ENCODE assay signal across 12 cellular contexts in genomic region chr1:11940260-11940921, GRCh38. TPM values are rescaled to one million over a fixed set of nuclear protein-coding genes. Genes with fewer than 3 reads are reported as not detected.
DNase-seq lines count a peak whose midpoint lies in the region; ATAC-seq and TF ChIP-seq lines count a peak whose summit lies in the region.
"Had no signal": no experiment of that assay in that cellular context is flagged by ENCODE, and none has a peak within 500 bp of the region (broad histone marks: within the 10 kb centered on the region; RNA-seq: fewer than 3 reads in every experiment).

No MANE protein-coding gene starts in this region.

- ATAC-seq in Right ventricle myocardium superior (ENCODE audit: poor library complexity) (peak; percentile 51), GM19035 (IDR thresholded peaks at IDR 0.05; ENCODE audit: unreplicated experiment) (no peak)

- no peak for DNase-seq in Right ventricle myocardium superior
- DNase-seq in right atrium auricular region (ENCODE audit: low spot score), result no peak
- peak; percentile 66 for DNase-seq in fibroblast of gingiva (ENCODE audit: low read depth)
- DNase-seq in middle frontal gyrus (ENCODE audit: extremely low spot score, low spot score), result peak; percentile 42
- DNase-seq in SHP77 (lab: John Stamatoyannopoulos, UW), result no peak
- no peak for DNase-seq in cerebellar nuclear complex (lab: John Stamatoyannopoulos, UW)
- no peak for DNase-seq in NK-92 treated with Interleukin-12 subunit alpha and Interleukin-12 subunit beta, amount 100 ng/mL, for 24 hours (lab: John Stamatoyannopoulos, UW)
- DNase-seq: activated CD4-positive, alpha-beta memory T cell treated with anti-CD3 and anti-CD28 coated beads for 36 hours; stimulated activated CD4-positive, alpha-beta T cell treated with anti-CD3 and anti-CD28 coated beads, Interleukin-1b, Interleukin-23, amount 100 ng/mL, for 48 hours had no signal

- no peaks in the 10 kb centered on the region for H3K36me3 ChIP-seq in right atrium auricular region

- intact Hi-C loops in Right ventricle myocardium superior (cut with DNase I), result no loop called here

- no peaks in the 10 kb centered on the region for H3K27me3 ChIP-seq in right atrium auricular region
- H3K27me3 ChIP-seq: ascending aorta, suprapubic skin had no signal

- no peak overlapping the region for H3K4me3 ChIP-seq in right atrium auricular region
- H3K4me3 ChIP-seq: ascending aorta, suprapubic skin had no signal

- no peaks in the 10 kb centered on the region for H3K9me3 ChIP-seq in right atrium auricular region
- H3K9me3 ChIP-seq: ascending aorta, suprapubic skin had no signal

- H3K4me1 ChIP-seq in right atrium auricular region, result peaks cover 0 to 54% of the 10 kb centered on the region in 2 donors

- TF ChIP-seq CTCF in right atrium auricular region (IDR thresholded peaks at IDR 0.05), result no peak

- H3K27ac ChIP-seq in right atrium auricular region, result no peak overlapping the region
- H3K27ac ChIP-seq: ascending aorta, suprapubic skin had no signal

RNA-seq across cellular contexts. Expression of gene PLOD1, which starts 5.9 kb away (rescaled TPM):
- 66.1 TPM for total RNA-seq in Right ventricle myocardium superior
- total RNA-seq in right atrium auricular region, result 10 to 100 TPM; 56.1 to 58.1 TPM

RNA-seq across cellular contexts. Expression of gene KIAA2013, which starts 14.2 kb away (rescaled TPM):
- 31.6 TPM for total RNA-seq in Right ventricle myocardium superior
- total RNA-seq in right atrium auricular region, result 10 to 100 TPM; 70.8 to 73.2 TPM

RNA-seq across cellular contexts. Expression of gene MFN2, which starts 39.9 kb away (rescaled TPM):
- total RNA-seq in Right ventricle myocardium superior, result 648 TPM
- total RNA-seq in right atrium auricular region, result 100 to 1,000 TPM; 367 to 466 TPM

Comparison
In these comparisons a context has a peak if more than half of its experiments do, and no peak if none do; other contexts are left out.
1. DNase-seq: peak in fibroblast of gingiva (single experiment) and middle frontal gyrus (single experiment); none in Right ventricle myocardium superior (single experiment), right atrium auricular region (single experiment), SHP77 (0 of 2), cerebellar nuclear complex (0 of 2) and NK-92 treated with Interleukin-12 subunit alpha and Interleukin-12 subunit beta, amount 100 ng/mL, for 24 hours (single experiment).